27 cellular contexts compared by ENCODE assay signal in genomic region chr11:115984228-115984627, GRCh38.
A peak's percentile ranks its signal among the peaks of the same experiment; 100 is the strongest.
DNase-seq lines count a peak whose midpoint lies in the region; ATAC-seq and TF ChIP-seq lines count a peak whose summit lies in the region.
"Had no signal": no experiment of that assay in that cellular context is flagged by ENCODE, and none has a peak within 500 bp of the region (broad histone marks: within the 10 kb centered on the region; RNA-seq: fewer than 3 reads in every experiment).

No MANE protein-coding gene starts in this region.

- peaks cover 7% of the 10 kb centered on the region for H3K4me1 ChIP-seq in OCI-LY3 (ENCODE audit: low read length)
- H3K4me1 ChIP-seq: BE2C had no signal

- H3K4me2 ChIP-seq in OCI-LY3 (ENCODE audit: low read length) = no peak overlapping the region
- H3K4me2 ChIP-seq: SK-N-SH had no signal

- no peaks in the 10 kb centered on the region for H4K20me1 ChIP-seq in OCI-LY3 (ENCODE audit: insufficient read depth, low read length)

- ATAC-seq in GM18520 (IDR thresholded peaks at IDR 0.05; ENCODE audit: unreplicated experiment) = no peak
- ATAC-seq in GM19023 (IDR thresholded peaks at IDR 0.05; ENCODE audit: unreplicated experiment) = no peak
- ATAC-seq: PC-3 had no signal

- peak; percentile 25; the same call in 1 of the 2 replicates for TF ChIP-seq CTCF in LNCaP clone FGC (IDR thresholded peaks at IDR 0.05; ENCODE audit: control insufficient read depth, extremely low read depth, insufficient read depth)
- TF ChIP-seq CTCF in OCI-LY3 (IDR thresholded peaks at IDR 0.05; ENCODE audit: low read depth, low read length) = peak; percentile 59

- H3K79me2 ChIP-seq in OCI-LY3 (ENCODE audit: low read length) = no peaks in the 10 kb centered on the region

- no peaks in the 10 kb centered on the region for H3K36me3 ChIP-seq in OCI-LY3 (replicated peaks; ENCODE audit: low read depth, low read length)
- H3K36me3 ChIP-seq: BE2C had no signal

- no peak overlapping the region for H3K9ac ChIP-seq in OCI-LY3 (ENCODE audit: low read length)
- H3K9ac ChIP-seq: SK-N-SH had no signal

- DNase-seq in NCI-H2171 treated with DMSO at 0.1 percent for 48 hours (lab: John Stamatoyannopoulos, UW) (peak; percentile 29), NCI-H2171 (lab: John Stamatoyannopoulos, UW) (no peak), LNCaP clone FGC (ENCODE audit: low read depth) (no peak), OCI-M1 (lab: John Stamatoyannopoulos, UW) (no peak), HT-29 (ENCODE audit: low spot score) (no peak)
- DNase-seq: 8988T, ACHN, BE2C, Calu3, DMS79 treated with DMSO at 0.1 percent for 48 hours, GF-D8, GOT3, HCEC 1CT, NCI-H1048, NCI-H1417, NCI-H1694, NCI-H2029 treated with DMSO at 0.1 percent for 48 hours, NCI-H345, NCI-H510A treated with DMSO at 0.1 percent for 48 hours, NCI-H82, PC-3, SK-N-SH, SW 1271, T-helper 9 cell had no signal

- H3K4me3 ChIP-seq in LNCaP clone FGC (ENCODE audit: low read depth, low read length) = no peak overlapping the region
- H3K4me3 ChIP-seq in OCI-LY3 (ENCODE audit: low read length) = no peak overlapping the region

- H3K27ac ChIP-seq in OCI-LY3 (ENCODE audit: low read length) = no peak overlapping the region

- H3K9me3 ChIP-seq in OCI-LY3 (ENCODE audit: insufficient read depth, low read length) = no peaks in the 10 kb centered on the region
- H3K9me3 ChIP-seq: BE2C, SK-N-SH had no signal

- H3K27me3 ChIP-seq in OCI-LY3 (ENCODE audit: low read depth, low read length) = no peaks in the 10 kb centered on the region
- H3K27me3 ChIP-seq: BE2C had no signal

- H2AFZ ChIP-seq in OCI-LY3 (ENCODE audit: low read depth, low read length) = no peak overlapping the region
